27 cellular contexts compared by ENCODE assay signal in genomic region chr1:104745875-104746274, GRCh38.
A peak's percentile ranks its signal among the peaks of the same experiment; 100 is the strongest.
DNase-seq lines count a peak whose midpoint lies in the region; ATAC-seq, FAIRE-seq and TF ChIP-seq lines count a peak whose summit lies in the region.
"Had no signal": no experiment of that assay in that cellular context is flagged by ENCODE, and none has a peak within 500 bp of the region (broad histone marks: within the 10 kb centered on the region; RNA-seq: fewer than 3 reads in every experiment).

No MANE protein-coding gene starts in this region.

- H3K4me1 ChIP-seq in OCI-LY7 (ENCODE audit: insufficient read depth, low read length, poor library complexity, severe bottlenecking) (peaks cover 6% of the 10 kb centered on the region), left lung (no peaks in the 10 kb centered on the region)

- H3K27me3 ChIP-seq in left lung, result no peaks in the 10 kb centered on the region

- H3K4me3 Mint-ChIP-seq in HFFc6, result no peak overlapping the region
- H3K4me3 Mint-ChIP-seq: IgD-negative memory B cell; T-helper 1 cell treated with Interleukin-12 subunit alpha and Interleukin-12 subunit beta and Interleukin-4 antibody, amounts not matched to agents 30 μg/mL and 1 μg/mL, for 36 hours had no signal

- no peaks in the 10 kb centered on the region for H3K27me3 Mint-ChIP-seq in HFFc6 (ENCODE audit: insufficient read depth)
- H3K27me3 Mint-ChIP-seq: IgD-negative memory B cell had no signal

- no TSS peak for BruUV-seq in OCI-LY7 (replicated peaks; lab: Mats Ljungman, UMichigan)

- no peak overlapping the region for H3K4me2 ChIP-seq in OCI-LY7 (ENCODE audit: low read length)
- H3K4me2 ChIP-seq: KMS-11 had no signal

- H3K4me3 ChIP-seq in OCI-LY7 (ENCODE audit: low read depth, low read length, poor library complexity, severe bottlenecking) (no peak overlapping the region), left lung (no peak overlapping the region)
- H3K4me3 ChIP-seq: GM23248 had no signal

- no peaks in the 10 kb centered on the region for H3K36me3 Mint-ChIP-seq in HFFc6 (ENCODE audit: low read depth)

- H3K79me2 ChIP-seq in OCI-LY7 (ENCODE audit: insufficient read depth, low read depth, low read length), result no peaks in the 10 kb centered on the region

- H4K20me1 ChIP-seq in OCI-LY7 (ENCODE audit: insufficient read depth, low read length), result no peaks in the 10 kb centered on the region

- CTCF ChIA-PET in OCI-LY7 (lab: Charles Lee; ENCODE audit: unreplicated experiment), result no interaction called here

- ATAC-seq in HG02610 (IDR thresholded peaks at IDR 0.05; ENCODE audit: unreplicated experiment) (peak; percentile 50), HG02884 (IDR thresholded peaks at IDR 0.05; ENCODE audit: unreplicated experiment) (peak; percentile 43), left lung (no peak)

- no peaks in the 10 kb centered on the region for H3K9me2 ChIP-seq in OCI-LY7 (ENCODE audit: insufficient read depth, low read length)

- H2AFZ ChIP-seq in OCI-LY7 (ENCODE audit: low read length), result peak overlapping the region; percentile 27; the same call in 1 of the 2 replicates
- H2AFZ ChIP-seq: GM23248 had no signal

- H3K4me1 Mint-ChIP-seq in HFFc6 (ENCODE audit: low read depth), result no peaks in the 10 kb centered on the region

- peaks cover 11% of the 10 kb centered on the region for H3K9me3 Mint-ChIP-seq in HFFc6
- H3K9me3 Mint-ChIP-seq: IgD-negative memory B cell had no signal

- H3K27ac Mint-ChIP-seq in HFFc6, result no peak overlapping the region
- H3K27ac Mint-ChIP-seq: IgD-negative memory B cell; T-helper 1 cell treated with Interleukin-12 subunit alpha and Interleukin-12 subunit beta and Interleukin-4 antibody, amounts not matched to agents 30 μg/mL and 1 μg/mL, for 36 hours had no signal

- TF ChIP-seq CTCF in OCI-LY7 (conservative IDR thresholded peaks at IDR 0.05; ENCODE audit: low read length) (no peak), left lung (IDR thresholded peaks at IDR 0.05) (no peak), HFFc6 (IDR thresholded peaks at IDR 0.05) (no peak)

- intact Hi-C loops in OCI-LY7 (cut with micrococcal nuclease; ENCODE audit: unreplicated experiment), result no loop called here
- intact Hi-C loops in left lung (cut with DNase I), result no loop called here

- H3K27ac ChIP-seq in OCI-LY7 (ENCODE audit: low read depth, low read length, poor library complexity, severe bottlenecking), result no peak overlapping the region
- no peak overlapping the region for H3K27ac ChIP-seq in left lung
- H3K27ac ChIP-seq: GM23248, HL-60, KMS-11 had no signal

- H3K9me3 ChIP-seq in OCI-LY7 (ENCODE audit: low read length) (no peaks in the 10 kb centered on the region), left lung (no peaks in the 10 kb centered on the region)

- H3K36me3 ChIP-seq in OCI-LY7 (ENCODE audit: insufficient read depth, low read length) (no peaks in the 10 kb centered on the region), left lung (no peaks in the 10 kb centered on the region)

- FAIRE-seq in GM18507 (lab: Jason Lieb, UNC), result peak; percentile 5

- POLR2A ChIA-PET in OCI-LY7 (lab: Charles Lee), result no interaction called here

- DNase-seq in GM18507 (ENCODE audit: extremely low spot score, insufficient read length, low read depth) (no peak), OCI-LY7 (ENCODE audit: low spot score) (no peak), SW480 (ENCODE audit: low spot score) (no peak), COR-L47 (lab: John Stamatoyannopoulos, UW) (no peak), left lung (no peak), HFFc6 (no peak)
- DNase-seq: DMS153, DND-41, GM23248, H7, MM.1S, NCI-H1048, NCI-H1417 treated with DMSO at 0.1 percent for 48 hours, NCI-H187, NCI-H2081 treated with DMSO at 0.1 percent for 48 hours, NCI-H2171, NCI-H345, NCI-H510A treated with DMSO at 0.1 percent for 48 hours, RPMI8226, SHP77, T-helper 9 cell had no signal
